12 cellular contexts compared by ENCODE assay signal in the genomic region with DNA sequence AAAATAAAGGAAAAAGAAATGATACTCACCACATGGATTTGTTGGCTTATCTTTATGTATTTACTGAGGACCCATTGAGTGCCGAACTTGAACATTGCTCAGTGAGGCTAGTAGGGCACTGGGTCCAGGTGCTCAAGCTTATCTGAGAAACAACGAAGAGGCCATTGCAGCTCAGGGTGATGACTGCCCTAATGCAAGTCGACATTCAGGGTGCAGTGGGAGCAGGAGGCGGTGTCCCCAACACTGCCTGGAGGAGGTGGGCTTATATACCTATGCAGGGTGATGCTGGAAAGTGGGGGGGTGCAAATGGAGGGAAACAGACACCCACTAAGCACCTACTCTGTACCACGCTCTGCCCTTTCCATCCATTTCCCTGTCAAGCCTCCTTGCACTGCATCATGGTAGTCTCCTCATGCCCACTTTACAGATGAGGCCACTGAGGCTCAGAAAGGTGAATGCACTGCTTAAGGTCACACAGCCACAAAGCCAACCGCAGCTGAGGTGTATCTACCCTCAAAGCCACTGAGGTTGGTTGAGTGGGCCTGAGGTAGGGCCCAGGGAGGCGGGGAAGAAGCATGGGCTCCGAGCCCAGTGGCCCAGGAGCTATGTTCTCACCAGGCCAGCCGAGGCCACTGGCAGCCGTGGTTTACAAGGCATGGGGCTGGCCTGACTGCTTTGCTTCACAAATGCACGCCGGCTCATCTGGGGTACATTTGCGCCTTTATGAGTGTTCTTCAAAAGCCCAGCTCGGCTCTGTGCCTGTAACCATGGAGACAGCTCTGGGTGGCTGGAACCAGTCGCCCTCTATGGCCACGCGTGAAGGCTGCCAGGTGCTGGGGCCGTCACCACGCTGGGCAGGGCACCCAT.
A peak's percentile ranks its signal among the peaks of the same experiment; 100 is the strongest.
DNase-seq lines count a peak whose midpoint lies in the region; ATAC-seq and TF ChIP-seq lines count a peak whose summit lies in the region.
"Had no signal": no experiment of that assay in that cellular context is flagged by ENCODE, and none has a peak within 500 bp of the region (broad histone marks: within the 10 kb centered on the region; RNA-seq: fewer than 3 reads in every experiment).

No MANE protein-coding gene starts in this region.

- no peak for TF ChIP-seq CTCF in fibroblast of the aortic adventitia (IDR thresholded peaks at IDR 0.05; ENCODE audit: insufficient read depth, low read length)

- DNase-seq in GM04503 (ENCODE audit: low read depth) (peak; percentile 38), NCI-H446 treated with DMSO at 0.1 percent for 48 hours (lab: John Stamatoyannopoulos, UW) (peak; percentile 10), fibroblast of the aortic adventitia (ENCODE audit: low read depth) (peak; percentile 34), renal cortical epithelial cell (ENCODE audit: low read depth) (peak; percentile 66), NCI-H2171 (lab: John Stamatoyannopoulos, UW) (no peak)
- DNase-seq: activated CD8-positive, alpha-beta T cell treated with anti-CD3 and anti-CD28 coated beads for 36 hours; foreskin keratinocyte; stimulated activated CD4-positive, alpha-beta T cell treated with anti-CD3 and anti-CD28 coated beads, Interleukin-4, amount 100 ng/mL, for 4 hours had no signal

- no peak overlapping the region for H3K4me3 ChIP-seq in fibroblast of the aortic adventitia (ENCODE audit: low read depth, low read length)
- H3K4me3 ChIP-seq: SK-N-MC had no signal

- ATAC-seq in GM21723 (IDR thresholded peaks at IDR 0.05; ENCODE audit: unreplicated experiment) (no peak), GM21423 (IDR thresholded peaks at IDR 0.05; ENCODE audit: unreplicated experiment) (no peak), GM21528 (IDR thresholded peaks at IDR 0.05; ENCODE audit: low FRiP score, unreplicated experiment) (no peak)
- ATAC-seq: activated CD8-positive, alpha-beta T cell treated with anti-CD3 and anti-CD28 coated beads for 36 hours; foreskin keratinocyte had no signal
